9 cellular contexts compared by ENCODE assay signal in genomic region chr12:98002887-98003493, GRCh38.
DNase-seq lines count a peak whose midpoint lies in the region; ATAC-seq and TF ChIP-seq lines count a peak whose summit lies in the region.
"Had no signal": no experiment of that assay in that cellular context is flagged by ENCODE, and none has a peak within 500 bp of the region (broad histone marks: within the 10 kb centered on the region; RNA-seq: fewer than 3 reads in every experiment).

No MANE protein-coding gene starts in this region.

- H3K4me3 ChIP-seq in MM.1S (ENCODE audit: low read length) = no peak overlapping the region
- no peak overlapping the region for H3K4me3 ChIP-seq in fibroblast of villous mesenchyme (ENCODE audit: low read depth, low read length)
- no peak overlapping the region for H3K4me3 ChIP-seq in sigmoid colon

- H3F3A ChIP-seq in MM.1S (ENCODE audit: insufficient read depth, low read length) = no peaks in the 10 kb centered on the region

- TF ChIP-seq CTCF in MM.1S (IDR thresholded peaks at IDR 0.05; ENCODE audit: low read length) (peak; percentile 57), fibroblast of villous mesenchyme (IDR thresholded peaks at IDR 0.05; ENCODE audit: insufficient read depth, low read depth, low read length) (peak; percentile 37), sigmoid colon (IDR thresholded peaks at IDR 0.05) (peak in 3 of 4 experiments; percentile 5 to 37 (median 30))

- H2AFZ ChIP-seq in MM.1S (ENCODE audit: low read length) = peak overlapping the region; percentile 16; the same call in 1 of the 2 replicates

- H3K9ac ChIP-seq in MM.1S (ENCODE audit: low read length) = no peak overlapping the region

- H3K36me3 ChIP-seq in MM.1S (replicated peaks; ENCODE audit: insufficient read depth, low read length) = no peaks in the 10 kb centered on the region
- H3K36me3 ChIP-seq in sigmoid colon = no peaks in the 10 kb centered on the region

- intact Hi-C loops in sigmoid colon (cut with DNase I) = no loop called here
- intact Hi-C loops in activated T-helper 2 cell treated with anti-CD3 and anti-CD28 coated beads, Interferon-gamma antibody, Interleukin-2, Interleukin-4, amounts not matched to agents 10 μg/mL and 5 μg/mL and 100 μg/mL, durations not matched to agents 14 hours and 24 hours and 36 hours (cut with micrococcal nuclease) = no loop called here

- H3K9me3 ChIP-seq in MM.1S (replicated peaks; ENCODE audit: insufficient read depth, low read length) = no peaks in the 10 kb centered on the region
- H3K9me3 ChIP-seq in sigmoid colon = no peaks in the 10 kb centered on the region

- H3K4me3 Mint-ChIP-seq in activated T-helper 2 cell treated with anti-CD3 and anti-CD28 coated beads, Interferon-gamma antibody, Interleukin-2, Interleukin-4, amounts not matched to agents 10 μg/mL and 5 μg/mL and 100 μg/mL, durations not matched to agents 14 hours and 24 hours and 36 hours (ENCODE audit: low read depth) = no peak overlapping the region
- H3K4me3 Mint-ChIP-seq: activated T-cell treated with anti-CD3 and anti-CD28 coated beads, Interleukin-2, amount 50 U/mL, for 4 hours had no signal

- no peaks in the 10 kb centered on the region for H3K9me3 Mint-ChIP-seq in activated T-helper 2 cell treated with anti-CD3 and anti-CD28 coated beads, Interferon-gamma antibody, Interleukin-2, Interleukin-4, amounts not matched to agents 10 μg/mL and 5 μg/mL and 100 μg/mL, durations not matched to agents 14 hours and 24 hours and 36 hours

- 17% methylated on average over 9 of the region's 9 CpGs for WGBS in sigmoid colon, 2 donors

- peak; percentile 83 for ATAC-seq in GM21825 (IDR thresholded peaks at IDR 0.05; ENCODE audit: unreplicated experiment)

- H3K27ac ChIP-seq in MM.1S (ENCODE audit: low read length) (no peak overlapping the region), sigmoid colon (no peak overlapping the region)

- no peaks in the 10 kb centered on the region for H3K36me3 Mint-ChIP-seq in activated T-helper 2 cell treated with anti-CD3 and anti-CD28 coated beads, Interferon-gamma antibody, Interleukin-2, Interleukin-4, amounts not matched to agents 10 μg/mL and 5 μg/mL and 100 μg/mL, durations not matched to agents 14 hours and 24 hours and 36 hours (ENCODE audit: low read depth)

- H3K27me3 Mint-ChIP-seq in activated T-helper 2 cell treated with anti-CD3 and anti-CD28 coated beads, Interferon-gamma antibody, Interleukin-2, Interleukin-4, amounts not matched to agents 10 μg/mL and 5 μg/mL and 100 μg/mL, durations not matched to agents 14 hours and 24 hours and 36 hours (ENCODE audit: low read depth) = peaks cover 2% of the 10 kb centered on the region

- no peaks in the 10 kb centered on the region for H3K79me2 ChIP-seq in MM.1S (ENCODE audit: low read length)

- peaks cover 3% of the 10 kb centered on the region for H3K4me1 Mint-ChIP-seq in activated T-helper 2 cell treated with anti-CD3 and anti-CD28 coated beads, Interferon-gamma antibody, Interleukin-2, Interleukin-4, amounts not matched to agents 10 μg/mL and 5 μg/mL and 100 μg/mL, durations not matched to agents 14 hours and 24 hours and 36 hours (ENCODE audit: low read depth)

- H3K27ac Mint-ChIP-seq in activated T-helper 2 cell treated with anti-CD3 and anti-CD28 coated beads, Interferon-gamma antibody, Interleukin-2, Interleukin-4, amounts not matched to agents 10 μg/mL and 5 μg/mL and 100 μg/mL, durations not matched to agents 14 hours and 24 hours and 36 hours = no peak overlapping the region

- DNase-seq in NCI-H2171 treated with DMSO at 0.1 percent for 48 hours (lab: John Stamatoyannopoulos, UW) (peak; percentile 23), NCI-H2171 (lab: John Stamatoyannopoulos, UW) (no peak), MM.1S (peak; percentile 72), SK-N-DZ (ENCODE audit: low spot score) (peak; percentile 82), fibroblast of villous mesenchyme (ENCODE audit: low read depth) (peak; percentile 44), sigmoid colon (no peak)
- no peak for DNase-seq in activated T-helper 2 cell treated with anti-CD3 and anti-CD28 coated beads, Interferon-gamma antibody, Interleukin-2, Interleukin-4, amounts not matched to agents 10 μg/mL and 5 μg/mL and 100 μg/mL, durations not matched to agents 14 hours and 24 hours and 36 hours (ENCODE audit: low spot score)
- DNase-seq: activated T-cell treated with anti-CD3 and anti-CD28 coated beads, Interleukin-2, amount 50 U/mL, for 4 hours had no signal

- peak overlapping the region; percentile 18; the same call in 1 of the 2 replicates for H3K4me2 ChIP-seq in MM.1S (ENCODE audit: low read depth, low read length)

- no peak for TF ChIP-seq EP300 in sigmoid colon (IDR thresholded peaks at IDR 0.05)

- no peaks in the 10 kb centered on the region for H4K20me1 ChIP-seq in MM.1S (ENCODE audit: insufficient read depth, low read length)

- H3K27me3 ChIP-seq in MM.1S (replicated peaks; ENCODE audit: insufficient read depth, low read length) (no peaks in the 10 kb centered on the region), sigmoid colon (no peaks in the 10 kb centered on the region)

- H3K4me1 ChIP-seq in MM.1S (ENCODE audit: low read length) (no peaks in the 10 kb centered on the region), sigmoid colon (no peaks in the 10 kb centered on the region)

- H3K9me2 ChIP-seq in MM.1S (replicated peaks; ENCODE audit: insufficient read depth, low read length) = no peaks in the 10 kb centered on the region

- TF ChIP-seq POLR2A in sigmoid colon (IDR thresholded peaks at IDR 0.05) = no peak

Comparison
In these comparisons a context has a peak if more than half of its experiments do, and no peak if none do; other contexts are left out.
1. DNase-seq: peak in NCI-H2171 treated with DMSO at 0.1 percent for 48 hours (single experiment), MM.1S (single experiment), SK-N-DZ (single experiment) and fibroblast of villous mesenchyme (single experiment); none in NCI-H2171 (single experiment), sigmoid colon (single experiment) and activated T-helper 2 cell treated with anti-CD3 and anti-CD28 coated beads, Interferon-gamma antibody, Interleukin-2, Interleukin-4, amounts not matched to agents 10 μg/mL and 5 μg/mL and 100 μg/mL, durations not matched to agents 14 hours and 24 hours and 36 hours (single experiment).
2. Peak in every context shown above with its lines, with median percentiles within 50 percentile points of each other: CTCF ChIP-seq.